ENCODE assay signal across 26 cellular contexts in the genomic region with DNA sequence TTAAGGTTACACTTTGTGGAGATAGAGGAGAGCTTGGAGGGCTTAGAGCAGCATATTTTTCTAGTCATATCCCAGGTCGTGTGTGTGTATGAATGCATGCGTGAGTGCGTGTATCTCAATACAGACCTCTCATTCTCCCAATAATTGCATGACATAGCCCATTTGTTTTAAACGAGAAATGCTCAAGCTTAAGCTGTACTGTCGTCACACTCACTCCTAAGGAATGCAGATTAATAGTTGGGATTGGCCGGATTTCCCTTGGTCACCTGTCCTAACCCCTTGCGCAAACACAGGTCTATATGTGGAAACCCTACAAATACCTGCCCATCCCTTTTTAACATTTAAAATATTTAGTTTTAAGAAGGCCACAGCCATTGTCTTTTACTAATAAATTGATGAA.
DNase-seq lines count a peak whose midpoint lies in the region; ATAC-seq, FAIRE-seq and TF ChIP-seq lines count a peak whose summit lies in the region.
"Had no signal": no experiment of that assay in that cellular context is flagged by ENCODE, and none has a peak within 500 bp of the region (broad histone marks: within the 10 kb centered on the region; RNA-seq: fewer than 3 reads in every experiment).

No MANE protein-coding gene starts in this region.

- intact Hi-C loops in IMR-90 (cut with micrococcal nuclease): no loop called here
- intact Hi-C loops in body of pancreas (cut with DNase I): no loop called here

- H2BK120ac ChIP-seq in IMR-90 (ENCODE audit: low read depth, low read length): no peak overlapping the region

- no peaks in the 10 kb centered on the region for H3K9me2 ChIP-seq in hepatocyte (replicated peaks; ENCODE audit: insufficient read depth)

- H4K5ac ChIP-seq in IMR-90 (ENCODE audit: low read depth, low read length): no peak overlapping the region

- no peak overlapping the region for H3K27ac Mint-ChIP-seq in WTC11
- H3K27ac Mint-ChIP-seq: activated CD8-positive, alpha-beta T cell treated with anti-CD3 and anti-CD28 coated beads for 36 hours; activated naive CD8-positive, alpha-beta T cell treated with anti-CD3 and anti-CD28 coated beads for 36 hours; CD14-positive monocyte; HFFc6; stimulated activated naive B cell treated with anti-CD40 and anti-IgM and Interleukin-4, amounts not matched to agents 10 μg/mL and 1 μg/mL and 100 μg/mL, for 72 hours; T-helper 17 cell had no signal

- H3K4me1 ChIP-seq in IMR-90 (ENCODE audit: control insufficient read depth, insufficient read depth, low read length) (peaks cover 2% of the 10 kb centered on the region), body of pancreas (peaks cover 9% of the 10 kb centered on the region), hepatocyte (ENCODE audit: insufficient read depth) (no peaks in the 10 kb centered on the region)
- H3K4me1 ChIP-seq: sigmoid colon had no signal

- POLR2A ChIA-PET in IMR-90 (lab: Charles Lee; ENCODE audit: unreplicated experiment) (no interaction called here), WTC11 (lab: Charles Lee) (no interaction called here)

- H2BK20ac ChIP-seq in IMR-90 (ENCODE audit: low read depth, low read length): no peak overlapping the region

- no CpG with 5 or more reads among the region's 7 CpGs for WGBS in IMR-90 (ENCODE audit: extremely low coverage in 2 of 2, insufficient read length in 1 of 2), 2 experiments
- WGBS in body of pancreas, 2 donors: 74 to 84% methylated on average over 7 of the region's 7 CpGs
- 69% methylated on average over 7 of the region's 7 CpGs for WGBS in hepatocyte (ENCODE audit: low lambda C conversion rate, missing lambda C conversion rate)

- no peak overlapping the region for H3K14ac ChIP-seq in IMR-90 (replicated peaks; ENCODE audit: low read depth, low read length)

- no peak overlapping the region for H3K27ac ChIP-seq in IMR-90 (ENCODE audit: insufficient read depth, low read length)
- no peak overlapping the region for H3K27ac ChIP-seq in body of pancreas
- peak overlapping the region; percentile 33 for H3K27ac ChIP-seq in hepatocyte
- H3K27ac ChIP-seq: dorsolateral prefrontal cortex, GM23248, heart right ventricle, sigmoid colon, SK-N-MC had no signal

- H3K36me3 ChIP-seq in IMR-90 (ENCODE audit: control insufficient read depth, insufficient read depth, low read length) (no peaks in the 10 kb centered on the region), body of pancreas (replicated peaks in 1 of 2; ENCODE audit: insufficient read depth in 1 of 2, low read depth in 2 of 2) (no peaks in the 10 kb centered on the region), hepatocyte (replicated peaks; ENCODE audit: insufficient read depth, low read depth) (no peaks in the 10 kb centered on the region)
- H3K36me3 ChIP-seq: sigmoid colon had no signal

- no peaks in the 10 kb centered on the region; the same call in 1 of the 2 replicates for H4K20me1 ChIP-seq in IMR-90 (ENCODE audit: insufficient read depth, low read length)
- H4K20me1 ChIP-seq in hepatocyte (ENCODE audit: insufficient read depth, poor library complexity, severe bottlenecking): no peaks in the 10 kb centered on the region

- ATAC-seq in IMR-90 (ENCODE audit: low read depth) (no peak), body of pancreas (peak; percentile 48), GM18505 (IDR thresholded peaks at IDR 0.05; ENCODE audit: unreplicated experiment) (no peak), HG03045 (IDR thresholded peaks at IDR 0.05; ENCODE audit: unreplicated experiment) (no peak), WTC11 (no peak)
- ATAC-seq: activated CD8-positive, alpha-beta T cell treated with anti-CD3 and anti-CD28 coated beads for 36 hours; heart right ventricle; K562; stimulated activated naive B cell treated with anti-CD40 and anti-IgM and Interleukin-4, amounts not matched to agents 10 μg/mL and 1 μg/mL and 100 μg/mL, for 72 hours; T-helper 17 cell had no signal

- H3K27me3 ChIP-seq in IMR-90 (ENCODE audit: control insufficient read depth, insufficient read depth, low read length): no peaks in the 10 kb centered on the region
- no peaks in the 10 kb centered on the region for H3K27me3 ChIP-seq in body of pancreas
- H3K27me3 ChIP-seq in hepatocyte: no peaks in the 10 kb centered on the region
- H3K27me3 ChIP-seq: dorsolateral prefrontal cortex, heart right ventricle, sigmoid colon had no signal

- no peak overlapping the region for H3K4me3 ChIP-seq in IMR-90 (ENCODE audit: insufficient read depth, low read depth, low read length)
- H3K4me3 ChIP-seq in body of pancreas: no peak overlapping the region
- no peak overlapping the region for H3K4me3 ChIP-seq in hepatocyte
- H3K4me3 ChIP-seq: dorsolateral prefrontal cortex, GM23248, heart right ventricle, K562, sigmoid colon, SK-N-MC had no signal

- H4K91ac ChIP-seq in IMR-90 (ENCODE audit: insufficient read depth, low read depth, low read length): no peak overlapping the region

- H3K56ac ChIP-seq in IMR-90 (ENCODE audit: extremely low read depth, insufficient read depth, low read length): no peak overlapping the region

- FAIRE-seq in urothelium cell line (lab: Jason Lieb, UNC): no peak
- FAIRE-seq: K562 had no signal

- H3K4ac ChIP-seq in IMR-90 (ENCODE audit: low read depth, low read length): no peak overlapping the region

- no peaks in the 10 kb centered on the region for H3K9me3 ChIP-seq in IMR-90 (ENCODE audit: control insufficient read depth, insufficient read depth, low read length)
- no peaks in the 10 kb centered on the region for H3K9me3 ChIP-seq in body of pancreas
- H3K9me3 ChIP-seq in hepatocyte (ENCODE audit: low read depth): no peaks in the 10 kb centered on the region
- H3K9me3 ChIP-seq: sigmoid colon had no signal

- no peak for TF ChIP-seq RAD21 in IMR-90 (IDR thresholded peaks at IDR 0.05; ENCODE audit: low read length)

- H3K9ac ChIP-seq in IMR-90 (ENCODE audit: low read depth, low read length): no peak overlapping the region
- H3K9ac ChIP-seq: GM23248 had no signal

- no peak overlapping the region for H3K4me2 ChIP-seq in IMR-90 (ENCODE audit: low read depth, low read length)
- H3K4me2 ChIP-seq in hepatocyte: no peak overlapping the region

- H2BK15ac ChIP-seq in IMR-90 (ENCODE audit: low read depth, low read length): no peak overlapping the region

- H3K27me3 Mint-ChIP-seq in WTC11 (ENCODE audit: low read depth): no peaks in the 10 kb centered on the region
- H3K27me3 Mint-ChIP-seq: activated CD8-positive, alpha-beta T cell treated with anti-CD3 and anti-CD28 coated beads for 36 hours; activated naive CD8-positive, alpha-beta T cell treated with anti-CD3 and anti-CD28 coated beads for 36 hours; stimulated activated naive B cell treated with anti-CD40 and anti-IgM and Interleukin-4, amounts not matched to agents 10 μg/mL and 1 μg/mL and 100 μg/mL, for 72 hours; T-helper 17 cell had no signal

- H3K23ac ChIP-seq in IMR-90 (ENCODE audit: low read depth, low read length): no peak overlapping the region

- no peak overlapping the region for H2BK5ac ChIP-seq in IMR-90 (ENCODE audit: low read depth, low read length, poor library complexity, severe bottlenecking)

- 0 out of 2 replicates have a peak, but pooled peaks cover 13% of the 10 kb centered on the region for H3K9me1 ChIP-seq in IMR-90 (ENCODE audit: insufficient read depth, low read length)

- H3K4me1 Mint-ChIP-seq in WTC11: no peaks in the 10 kb centered on the region
- H3K4me1 Mint-ChIP-seq: activated naive CD8-positive, alpha-beta T cell treated with anti-CD3 and anti-CD28 coated beads for 36 hours; CD14-positive monocyte; stimulated activated naive B cell treated with anti-CD40 and anti-IgM and Interleukin-4, amounts not matched to agents 10 μg/mL and 1 μg/mL and 100 μg/mL, for 72 hours; T-helper 17 cell had no signal

- in situ Hi-C loops in IMR-90 (cut with MboI; ENCODE audit: low sequenced_read_pairs): no loop called here

- no peak for TF ChIP-seq CTCF in IMR-90 (conservative IDR thresholded peaks at IDR 0.05; ENCODE audit: low read depth, low read length)
- no peak for TF ChIP-seq CTCF in body of pancreas (IDR thresholded peaks at IDR 0.05)
- TF ChIP-seq CTCF in hepatocyte (IDR thresholded peaks at IDR 0.05; ENCODE audit: poor library complexity): no peak
- TF ChIP-seq CTCF in WTC11 (IDR thresholded peaks at IDR 0.05): no peak

- no peak overlapping the region for H2AK9ac ChIP-seq in IMR-90 (replicated peaks; ENCODE audit: low read depth, low read length, poor library complexity)

- dilution Hi-C loops in IMR-90 (cut with HindIII; ENCODE audit: low sequenced_read_pairs, unreplicated experiment): no loop called here

- no peaks in the 10 kb centered on the region for H3K9me3 Mint-ChIP-seq in WTC11
- H3K9me3 Mint-ChIP-seq: activated naive CD8-positive, alpha-beta T cell treated with anti-CD3 and anti-CD28 coated beads for 36 hours; HFFc6 had no signal

- DNase-seq in IMR-90 (peak; percentile 16), body of pancreas (no peak), hepatocyte (ENCODE audit: low spot score) (peak; percentile 21), urothelium cell line (ENCODE audit: low spot score) (peak; percentile 27), WTC11 (ENCODE audit: low spot score) (no peak)
- DNase-seq: activated CD4-positive, alpha-beta T cell treated with anti-CD3 and anti-CD28 coated beads for 1 hour; activated CD8-positive, alpha-beta T cell treated with anti-CD3 and anti-CD28 coated beads for 36 hours; activated naive CD8-positive, alpha-beta T cell treated with anti-CD3 and anti-CD28 coated beads for 36 hours; DND-41; dorsolateral prefrontal cortex; GM23248; heart right ventricle; HFFc6; NCI-H1417; NCI-H2029 treated with DMSO at 0.1 percent for 48 hours; NCI-H69; RPMI8226; sigmoid colon; stimulated activated CD4-positive, alpha-beta T cell treated with anti-CD3 and anti-CD28 coated beads, Interleukin-15, amount 100 ng/mL, for 24 hours; stimulated activated naive B cell treated with anti-CD40 and anti-IgM and Interleukin-4, amounts not matched to agents 10 μg/mL and 1 μg/mL and 100 μg/mL, for 72 hours; T-helper 17 cell had no signal

- no TSS peak for BruUV-seq in IMR-90 (replicated peaks; lab: Mats Ljungman, UMichigan)

- H3K79me2 ChIP-seq in hepatocyte: no peaks in the 10 kb centered on the region

- H3K36me3 Mint-ChIP-seq in WTC11: no peaks in the 10 kb centered on the region; the same call in 1 of the 2 replicates
- H3K36me3 Mint-ChIP-seq: activated naive CD8-positive, alpha-beta T cell treated with anti-CD3 and anti-CD28 coated beads for 36 hours; CD14-positive monocyte; stimulated activated naive B cell treated with anti-CD40 and anti-IgM and Interleukin-4, amounts not matched to agents 10 μg/mL and 1 μg/mL and 100 μg/mL, for 72 hours had no signal

- CTCF ChIA-PET in IMR-90 (lab: Yijun Ruan, JAX): no interaction called here
- CTCF ChIA-PET in WTC11 (lab: Charles Lee): no interaction called here

- no peak overlapping the region for H3K4me3 Mint-ChIP-seq in WTC11
- H3K4me3 Mint-ChIP-seq: activated CD8-positive, alpha-beta T cell treated with anti-CD3 and anti-CD28 coated beads for 36 hours; activated naive CD8-positive, alpha-beta T cell treated with anti-CD3 and anti-CD28 coated beads for 36 hours; CD14-positive monocyte; HFFc6; stimulated activated naive B cell treated with anti-CD40 and anti-IgM and Interleukin-4, amounts not matched to agents 10 μg/mL and 1 μg/mL and 100 μg/mL, for 72 hours; T-helper 17 cell had no signal

- no peak overlapping the region for H4K8ac ChIP-seq in IMR-90 (ENCODE audit: low read depth in 2 of 2, low read length in 2 of 2)

- H3K18ac ChIP-seq in IMR-90 (ENCODE audit: low read depth, low read length): no peak overlapping the region

- H2AFZ ChIP-seq in IMR-90 (replicated peaks; ENCODE audit: low read length, poor library complexity) (no peak overlapping the region), hepatocyte (no peak overlapping the region)
- H2AFZ ChIP-seq: GM23248 had no signal

- peaks cover 23 to 43% of the 10 kb centered on the region in 2 experiments; a peak in 3 of 4 replicates for H3K79me1 ChIP-seq in IMR-90 (ENCODE audit: low read depth in 1 of 2, low read length in 2 of 2)

- no peak for TF ChIP-seq POLR2A in IMR-90 (IDR thresholded peaks at IDR 0.05; ENCODE audit: low read depth, low read length)
- no peak for TF ChIP-seq POLR2A in body of pancreas (IDR thresholded peaks at IDR 0.05)
- no peak for TF ChIP-seq POLR2A in GM18505 (IDR thresholded peaks at IDR 0.05; ENCODE audit: borderline replicate concordance, extremely low read depth, insufficient read depth, insufficient read length)

- H2AK5ac ChIP-seq in IMR-90 (ENCODE audit: low read depth, low read length): no peak overlapping the region

Comparison
In these comparisons a context has a peak if more than half of its experiments do, and no peak if none do; other contexts are left out.
1. DNase-seq: peak in IMR-90 (single experiment), hepatocyte (single experiment) and urothelium cell line (single experiment); none in body of pancreas (0 of 4) and WTC11 (single experiment).